9 cellular contexts compared by ENCODE assay signal in the genomic region with DNA sequence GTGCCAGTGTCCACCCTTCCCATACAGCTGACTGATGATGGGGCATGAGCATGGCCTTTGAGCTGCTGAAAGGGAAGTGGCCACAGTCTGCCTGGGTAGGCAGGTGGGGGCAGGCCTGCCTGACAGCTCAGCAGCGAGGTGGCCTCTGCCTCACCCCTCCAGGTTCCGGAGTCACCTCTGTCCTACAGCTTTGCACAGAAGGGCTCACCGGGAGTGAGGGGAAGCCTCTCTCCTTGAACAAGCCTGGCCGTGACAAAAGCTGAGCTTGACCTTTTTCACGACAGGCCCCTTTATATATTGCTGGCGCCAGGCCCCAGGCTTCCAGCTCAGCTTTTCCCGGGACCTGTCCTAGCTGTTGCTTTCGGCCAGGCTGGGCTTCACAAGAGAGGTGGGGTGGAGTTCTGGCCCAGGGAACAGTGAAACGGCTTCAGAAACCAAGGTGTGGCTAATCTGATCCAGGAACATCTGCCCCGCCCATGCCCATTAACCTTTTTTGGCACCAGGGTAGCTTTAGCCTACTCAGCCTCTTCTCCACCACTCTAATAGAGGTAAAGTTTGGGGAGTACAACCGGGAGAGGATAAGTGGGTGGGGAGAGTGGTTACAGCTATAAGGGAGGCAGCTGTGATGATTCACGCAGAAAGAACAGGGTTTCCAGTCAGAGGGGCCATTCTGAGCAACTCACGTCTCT. TPM values are rescaled to one million over a fixed set of nuclear protein-coding genes. Genes with fewer than 3 reads are reported as not detected.
DNase-seq lines count a peak whose midpoint lies in the region; ATAC-seq and TF ChIP-seq lines count a peak whose summit lies in the region.
"Had no signal": no experiment of that assay in that cellular context is flagged by ENCODE, and none has a peak within 500 bp of the region (broad histone marks: within the 10 kb centered on the region; RNA-seq: fewer than 3 reads in every experiment).

No MANE protein-coding gene starts in this region.

- H3K4me3 Mint-ChIP-seq in MCF 10A (ENCODE audit: unreplicated experiment) (peak overlapping the region; percentile 15), nephron progenitor cell (no peak overlapping the region)

- H3K4me1 Mint-ChIP-seq in MCF 10A (ENCODE audit: insufficient read depth, unreplicated experiment) (peaks cover 30% of the 10 kb centered on the region), nephron progenitor cell (peaks cover 61% of the 10 kb centered on the region)

- peak overlapping the region; percentile 93 for H3K27ac ChIP-seq in AG04450 (ENCODE audit: low read depth, low read length)
- no peak overlapping the region for H3K27ac ChIP-seq in HUES6 (ENCODE audit: low read depth, low read length)
- H3K27ac ChIP-seq: gastrocnemius medialis had no signal

- H3K27ac Mint-ChIP-seq in MCF 10A (ENCODE audit: low read depth, unreplicated experiment) (peak overlapping the region; percentile 46), nephron progenitor cell (peak overlapping the region; percentile 84)

- H3K27me3 Mint-ChIP-seq in MCF 10A (ENCODE audit: insufficient read depth, unreplicated experiment) (no peaks in the 10 kb centered on the region), nephron progenitor cell (ENCODE audit: low read depth, poor library complexity) (peaks cover 22% of the 10 kb centered on the region)

- CTCF ChIA-PET in AG04450 (lab: Charles Lee): interaction anchor here (1.4 kb wide), 2 partner anchors 25 to 178 kb away, joined by 3 to 9 read pairs; partner anchors contain the start of genes BYSL and MED20
- CTCF ChIA-PET in MCF 10A (lab: Yijun Ruan, JAX): interaction anchor here (0.6 to 1.5 kb wide), 5 partner anchors 40 to 964 kb away, joined by 3 to 5 read pairs (median 4); partner anchors contain the start of gene C6orf132

- H3K4me1 ChIP-seq in HUES6 (ENCODE audit: control insufficient read depth, insufficient read depth, low read length): peaks cover 24% of the 10 kb centered on the region
- H3K4me1 ChIP-seq: gastrocnemius medialis had no signal

- POLR2A ChIA-PET in AG04450 (lab: Yijun Ruan, JAX) (no interaction called here), MCF 10A (lab: Yijun Ruan, JAX) (interaction anchor here (0.6 to 4.9 kb wide), 13 partner anchors 13 to 780 kb away, joined by 3 to 60 read pairs (median 4); partner anchors contain the start of genes C6orf132, MRPS10, RPL7L1 and TAF8)

- no TSS peak for BruUV-seq in MCF 10A (replicated peaks; lab: Mats Ljungman, UMichigan)

- no peaks in the 10 kb centered on the region for H3K9me3 Mint-ChIP-seq in MCF 10A (ENCODE audit: unreplicated experiment)
- H3K9me3 Mint-ChIP-seq in nephron progenitor cell: no peaks in the 10 kb centered on the region

- peaks cover 10% of the 10 kb centered on the region; the same call in 1 of the 2 replicates for H3K36me3 ChIP-seq in HUES6 (ENCODE audit: control insufficient read depth, insufficient read depth, low read length)
- H3K36me3 ChIP-seq: gastrocnemius medialis had no signal

- ATAC-seq in HG03457 (IDR thresholded peaks at IDR 0.05; ENCODE audit: unreplicated experiment) (no peak), HG03439 (IDR thresholded peaks at IDR 0.05; ENCODE audit: unreplicated experiment) (no peak)

- peaks cover 10% of the 10 kb centered on the region for H3K36me3 Mint-ChIP-seq in MCF 10A (ENCODE audit: insufficient read depth, unreplicated experiment)
- peaks cover 6% of the 10 kb centered on the region for H3K36me3 Mint-ChIP-seq in nephron progenitor cell (ENCODE audit: low read depth)

- intact Hi-C loops in MCF 10A (cut with micrococcal nuclease): loop anchor here (1.0 to 2.0 kb wide), 2 partner anchors 41 to 67 kb away; no protein-coding TSS in a partner anchor

- no peaks in the 10 kb centered on the region for H3K9me3 ChIP-seq in AG04450 (ENCODE audit: control insufficient read depth, insufficient read depth, low read length)
- no peaks in the 10 kb centered on the region for H3K9me3 ChIP-seq in HUES6 (ENCODE audit: control insufficient read depth, insufficient read depth, low read depth, low read length)
- H3K9me3 ChIP-seq: gastrocnemius medialis had no signal

- H3K27me3 ChIP-seq in AG04450 (ENCODE audit: control insufficient read depth, insufficient read depth, low read length) (no peaks in the 10 kb centered on the region), HUES6 (ENCODE audit: control insufficient read depth, insufficient read depth, low read length) (peaks cover 22% of the 10 kb centered on the region)

- H3K9ac ChIP-seq in HUES6 (ENCODE audit: low read length): peak overlapping the region; percentile 19

- TF ChIP-seq CTCF in AG04450 (IDR thresholded peaks at IDR 0.05; ENCODE audit: low read depth, low read length) (no peak), MCF 10A (IDR thresholded peaks at IDR 0.05; ENCODE audit: unreplicated experiment) (no peak), nephron progenitor cell (IDR thresholded peaks at IDR 0.05) (no peak)

- DNase-seq in AG04450 (ENCODE audit: low read depth, low spot score) (no peak), MCF 10A (ENCODE audit: unreplicated experiment) (peak; percentile 97), nephron progenitor cell (no peak), NCI-H82 (lab: John Stamatoyannopoulos, UW) (no peak), NCI-H2081 treated with DMSO at 0.1 percent for 48 hours (lab: John Stamatoyannopoulos, UW) (no peak)
- DNase-seq: gastrocnemius medialis had no signal

- no peak overlapping the region for H3K4me3 ChIP-seq in AG04450 (ENCODE audit: low read depth, low read length)
- H3K4me3 ChIP-seq in HUES6 (ENCODE audit: low read depth, low read length): no peak overlapping the region
- H3K4me3 ChIP-seq: gastrocnemius medialis had no signal

RNA-seq across cellular contexts. Expression of gene C6orf132, which starts 42.9 kb away (rescaled TPM):
- polyA plus RNA-seq in AG04450 (2011; rRNA removed): 0.68 and 1.1 TPM in 2 replicates
- 0.52 and 1.2 TPM in 2 replicates for polyA minus RNA-seq in AG04450 (2011; rRNA and poly(A)+ RNA removed)
- 19.5 and 31.9 TPM in 2 replicates for total RNA-seq in MCF 10A (2022)

RNA-seq across cellular contexts. Expression of gene TAF8, which starts 49.2 kb away (rescaled TPM):
- polyA plus RNA-seq in AG04450 (2011; rRNA removed): 14.6 and 15.0 TPM in 2 replicates
- 35.0 and 49.1 TPM in 2 replicates for polyA minus RNA-seq in AG04450 (2011; rRNA and poly(A)+ RNA removed)
- total RNA-seq in MCF 10A (2022): 23.8 and 25.8 TPM in 2 replicates
